In genomic region chr3:167694121-167694520, GRCh38 we compare ENCODE assay signal across 19 cellular contexts. TPM values are rescaled to one million over a fixed set of nuclear protein-coding genes. Genes with fewer than 3 reads are reported as not detected.
"Had no signal": no experiment of that assay in that cellular context is flagged by ENCODE, and none has a peak within 500 bp of the region (broad histone marks: within the 10 kb centered on the region; RNA-seq: fewer than 3 reads in every experiment).

No MANE protein-coding gene starts in this region.

- H3K4me3 ChIP-seq: left lung, lung, right lobe of liver, skin epidermis, vagina had no signal

- H3K4me1 ChIP-seq: foreskin keratinocyte, left lung, vagina had no signal

- H3K4me3 Mint-ChIP-seq: activated B cell treated with CpG ODN at 0.5 μM for 24 hours; activated CD4-positive, alpha-beta memory T cell treated with anti-CD3 and anti-CD28 coated beads for 36 hours; activated naive CD4-positive, alpha-beta T cell treated with anti-CD3 and anti-CD28 coated beads, Interleukin-2, amount 10 ng/mL, durations not matched to agents 7 days and 5 days; stimulated activated naive B cell treated with anti-CD40 and anti-IgM and Interleukin-4, amounts not matched to agents 10 μg/mL and 1 μg/mL and 100 μg/mL, for 72 hours; type B pancreatic cell had no signal

- H3K27ac Mint-ChIP-seq: activated B cell treated with CpG ODN at 0.5 μM for 24 hours; activated CD4-positive, alpha-beta memory T cell treated with anti-CD3 and anti-CD28 coated beads for 36 hours; activated naive CD4-positive, alpha-beta T cell treated with anti-CD3 and anti-CD28 coated beads, Interleukin-2, amount 10 ng/mL, durations not matched to agents 7 days and 5 days; stimulated activated naive B cell treated with anti-CD40 and anti-IgM and Interleukin-4, amounts not matched to agents 10 μg/mL and 1 μg/mL and 100 μg/mL, for 72 hours; type B pancreatic cell had no signal

- H3K9me3 ChIP-seq: left lung, right lobe of liver, vagina had no signal

- H3K9me3 Mint-ChIP-seq: activated B cell treated with CpG ODN at 0.5 μM for 24 hours; activated CD4-positive, alpha-beta memory T cell treated with anti-CD3 and anti-CD28 coated beads for 36 hours; activated naive CD4-positive, alpha-beta T cell treated with anti-CD3 and anti-CD28 coated beads, Interleukin-2, amount 10 ng/mL, durations not matched to agents 7 days and 5 days; stimulated activated naive B cell treated with anti-CD40 and anti-IgM and Interleukin-4, amounts not matched to agents 10 μg/mL and 1 μg/mL and 100 μg/mL, for 72 hours; type B pancreatic cell had no signal

- H3K27ac ChIP-seq: foreskin keratinocyte, left lung, right lobe of liver, skin epidermis, vagina had no signal

- H3K27me3 ChIP-seq: foreskin keratinocyte, left lung, right lobe of liver, vagina had no signal

- H3K27me3 Mint-ChIP-seq: activated B cell treated with CpG ODN at 0.5 μM for 24 hours; activated CD4-positive, alpha-beta memory T cell treated with anti-CD3 and anti-CD28 coated beads for 36 hours; activated naive CD4-positive, alpha-beta T cell treated with anti-CD3 and anti-CD28 coated beads, Interleukin-2, amount 10 ng/mL, durations not matched to agents 7 days and 5 days; stimulated activated naive B cell treated with anti-CD40 and anti-IgM and Interleukin-4, amounts not matched to agents 10 μg/mL and 1 μg/mL and 100 μg/mL, for 72 hours; type B pancreatic cell had no signal

- ATAC-seq: foreskin keratinocyte; left lung; right lobe of liver; stimulated activated naive B cell treated with anti-CD40 and anti-IgM and Interleukin-4, amounts not matched to agents 10 μg/mL and 1 μg/mL and 100 μg/mL, for 72 hours had no signal

- DNase-seq: activated B cell treated with CpG ODN at 0.5 μM for 24 hours; activated CD4-positive, alpha-beta memory T cell treated with anti-CD3 and anti-CD28 coated beads for 36 hours; activated CD4-positive, alpha-beta T cell treated with anti-CD3 and anti-CD28 coated beads for 4 hours; activated effector memory CD4-positive, alpha-beta T cell treated with anti-CD3 and anti-CD28 coated beads, Interleukin-2, amount 50 U/mL, for 16 hours; activated naive CD4-positive, alpha-beta T cell treated with anti-CD3 and anti-CD28 coated beads, Interleukin-2, amount 10 ng/mL, durations not matched to agents 7 days and 5 days; effector CD4-positive, alpha-beta T cell; foreskin keratinocyte; left lung; occipital lobe; right lobe of liver; stimulated activated CD4-positive, alpha-beta T cell treated with anti-CD3 and anti-CD28 coated beads, Interleukin-1b, Interleukin-23, amount 100 ng/mL, for 48 hours; stimulated activated naive B cell treated with anti-CD40 and anti-IgM and Interleukin-4, amounts not matched to agents 10 μg/mL and 1 μg/mL and 100 μg/mL, for 72 hours; T1000 had no signal

RNA-seq across cellular contexts. Expression of gene WDR49, which starts 40.4 kb away (rescaled TPM):
- total RNA-seq: activated CD4-positive, alpha-beta memory T cell treated with anti-CD3 and anti-CD28 coated beads for 36 hours; chondrocyte; foreskin keratinocyte; kidney epithelial cell had no signal
- polyA plus RNA-seq: foreskin keratinocyte had no signal
